1 cellular context compared by ENCODE assay signal in genomic region chr7:76156992-76157685, GRCh38. TPM values are rescaled to one million over a fixed set of nuclear protein-coding genes. Genes with fewer than 3 reads are reported as not detected.
"Had no signal": no experiment of that assay in that cellular context is flagged by ENCODE, and none has a peak within 500 bp of the region (broad histone marks: within the 10 kb centered on the region; RNA-seq: fewer than 3 reads in every experiment).

No MANE protein-coding gene starts in this region.

RNA-seq across cellular contexts. Expression of gene SRRM3, which starts 44.6 kb away (rescaled TPM):
- polyA plus RNA-seq: IgD-negative memory B cell had no signal
